In genomic region chr17:74052993-74053744, GRCh38 we compare ENCODE assay signal across 20 cellular contexts.
DNase-seq lines count a peak whose midpoint lies in the region; ATAC-seq, FAIRE-seq and TF ChIP-seq lines count a peak whose summit lies in the region.
"Had no signal": no experiment of that assay in that cellular context is flagged by ENCODE, and none has a peak within 500 bp of the region (broad histone marks: within the 10 kb centered on the region; RNA-seq: fewer than 3 reads in every experiment).

No MANE protein-coding gene starts in this region.

- ATAC-seq in WTC11 (peak; percentile 72), pancreas (no peak)
- ATAC-seq: K562 had no signal

- TF ChIP-seq CTCF in WTC11 (IDR thresholded peaks at IDR 0.05) (no peak), neural crest cell (conservative IDR thresholded peaks at IDR 0.05) (no peak), pancreas (IDR thresholded peaks at IDR 0.05) (no peak), glutamatergic neuron (IDR thresholded peaks at IDR 0.05; ENCODE audit: partially characterized antibody, unreplicated experiment) (no peak)

- H3K9me3 Mint-ChIP-seq in WTC11 (peaks cover 9% of the 10 kb centered on the region), neural crest cell (no peaks in the 10 kb centered on the region), glutamatergic neuron (ENCODE audit: unreplicated experiment) (peaks cover 8% of the 10 kb centered on the region)

- no peaks in the 10 kb centered on the region for H3K9me3 ChIP-seq in pancreas

- H3K27me3 ChIP-seq in H7 (ENCODE audit: control insufficient read depth, insufficient read depth, low read length) (no peaks in the 10 kb centered on the region; the same call in 1 of the 2 replicates), pancreas (peaks cover 0 to 3% (median 0%) of the 10 kb centered on the region in 4 donors)

- POLR2A ChIA-PET in WTC11 (lab: Charles Lee): no interaction called here

- peaks cover 15% of the 10 kb centered on the region for H3K4me1 Mint-ChIP-seq in WTC11
- peaks cover 10% of the 10 kb centered on the region for H3K4me1 Mint-ChIP-seq in neural crest cell
- peaks cover 56% of the 10 kb centered on the region for H3K4me1 Mint-ChIP-seq in glutamatergic neuron (ENCODE audit: low read depth, unreplicated experiment)
- H3K4me1 Mint-ChIP-seq: CD14-positive monocyte had no signal

- H3K27me3 Mint-ChIP-seq in WTC11 (ENCODE audit: low read depth): peaks cover 4% of the 10 kb centered on the region
- H3K27me3 Mint-ChIP-seq in neural crest cell (ENCODE audit: low read depth): peaks cover 4% of the 10 kb centered on the region
- peaks cover 10% of the 10 kb centered on the region for H3K27me3 Mint-ChIP-seq in glutamatergic neuron (ENCODE audit: unreplicated experiment)

- no peak for FAIRE-seq in pancreas (lab: Jason Lieb, UNC)
- FAIRE-seq: GM12891, K562 had no signal

- H3K36me3 Mint-ChIP-seq in WTC11 (no peaks in the 10 kb centered on the region), neural crest cell (ENCODE audit: low read depth) (no peaks in the 10 kb centered on the region), glutamatergic neuron (ENCODE audit: unreplicated experiment) (no peaks in the 10 kb centered on the region)
- H3K36me3 Mint-ChIP-seq: CD14-positive monocyte had no signal

- DNase-seq in D341Med (ENCODE audit: low spot score) (peak; percentile 80), H7 (peak; percentile 68), WTC11 (ENCODE audit: low spot score) (peak; percentile 20), neural crest cell (ENCODE audit: low read depth, low spot score) (no peak), pancreas (no peak), amniotic stem cell (lab: John Stamatoyannopoulos, UW) (no peak), glutamatergic neuron (no peak)
- DNase-seq: AML-193, DMS153, GM23248, NCI-H1092 treated with DMSO at 0.1 percent for 48 hours, NCI-H146, NCI-H2081 treated with DMSO at 0.1 percent for 48 hours, NCI-H510A, NCI-H748 treated with DMSO at 0.1 percent for 48 hours, RPMI8226, SHP77 treated with DMSO at 0.1 percent for 48 hours had no signal

- CTCF ChIA-PET in WTC11 (lab: Charles Lee): interaction anchor here (0.7 to 2.5 kb wide), 3 partner anchors 17 to 66 kb away, joined by 3 to 10 read pairs (median 4); no protein-coding TSS in a partner anchor

- H3K27ac Mint-ChIP-seq in WTC11: no peak overlapping the region; the same call in 1 of the 2 replicates
- peak overlapping the region; percentile 71 for H3K27ac Mint-ChIP-seq in neural crest cell (ENCODE audit: unreplicated experiment)
- H3K27ac Mint-ChIP-seq in glutamatergic neuron (ENCODE audit: unreplicated experiment): no peak overlapping the region
- H3K27ac Mint-ChIP-seq: CD14-positive monocyte had no signal

- no peak overlapping the region for H3K27ac ChIP-seq in pancreas
- H3K27ac ChIP-seq: GM23248 had no signal

- H3K4me1 ChIP-seq in pancreas: no peaks in the 10 kb centered on the region

- H3K4me3 Mint-ChIP-seq in WTC11 (no peak overlapping the region), neural crest cell (no peak overlapping the region), glutamatergic neuron (ENCODE audit: unreplicated experiment) (no peak overlapping the region)

- WGBS in pancreas, 2 donors: 42 to 45% methylated on average over 21 of the region's 21 CpGs

- no peak overlapping the region for H3K4me3 ChIP-seq in H7 (ENCODE audit: insufficient read depth, low read depth, low read length)
- no peak overlapping the region for H3K4me3 ChIP-seq in pancreas
- H3K4me3 ChIP-seq: GM23248, K562 had no signal

- intact Hi-C loops in pancreas (cut with DNase I): no loop called here

- H3K36me3 ChIP-seq in H7 (replicated peaks; ENCODE audit: control insufficient read depth, insufficient read depth, low read length): no peaks in the 10 kb centered on the region
- no peaks in the 10 kb centered on the region for H3K36me3 ChIP-seq in pancreas

TF ChIP-seq in WTC11, 78 proteins besides CTCF, POLR2A, EP300 and RAD21:
- TF ChIP-seq NR3C1 (CRISPR knock-in tag; conservative IDR thresholded peaks at IDR 0.05; ENCODE audit: low read depth) (no peak), E2F5 (CRISPR knock-in tag; IDR thresholded peaks at IDR 0.05) (no peak), RORB (CRISPR knock-in tag; IDR thresholded peaks at IDR 0.05) (no peak), GRHL2 (CRISPR knock-in tag; IDR thresholded peaks at IDR 0.05; ENCODE audit: insufficient replicate concordance, severe bottlenecking) (no peak), SOX15 (CRISPR knock-in tag; IDR thresholded peaks at IDR 0.05) (no peak), ZNF317 (CRISPR knock-in tag; IDR thresholded peaks at IDR 0.05; ENCODE audit: borderline replicate concordance, low read depth) (no peak), HMGA2 (CRISPR knock-in tag; IDR thresholded peaks at IDR 0.05) (no peak), ZNF263 (CRISPR knock-in tag; IDR thresholded peaks at IDR 0.05; ENCODE audit: low read depth) (no peak)
- TF ChIP-seq, protein P1, sequence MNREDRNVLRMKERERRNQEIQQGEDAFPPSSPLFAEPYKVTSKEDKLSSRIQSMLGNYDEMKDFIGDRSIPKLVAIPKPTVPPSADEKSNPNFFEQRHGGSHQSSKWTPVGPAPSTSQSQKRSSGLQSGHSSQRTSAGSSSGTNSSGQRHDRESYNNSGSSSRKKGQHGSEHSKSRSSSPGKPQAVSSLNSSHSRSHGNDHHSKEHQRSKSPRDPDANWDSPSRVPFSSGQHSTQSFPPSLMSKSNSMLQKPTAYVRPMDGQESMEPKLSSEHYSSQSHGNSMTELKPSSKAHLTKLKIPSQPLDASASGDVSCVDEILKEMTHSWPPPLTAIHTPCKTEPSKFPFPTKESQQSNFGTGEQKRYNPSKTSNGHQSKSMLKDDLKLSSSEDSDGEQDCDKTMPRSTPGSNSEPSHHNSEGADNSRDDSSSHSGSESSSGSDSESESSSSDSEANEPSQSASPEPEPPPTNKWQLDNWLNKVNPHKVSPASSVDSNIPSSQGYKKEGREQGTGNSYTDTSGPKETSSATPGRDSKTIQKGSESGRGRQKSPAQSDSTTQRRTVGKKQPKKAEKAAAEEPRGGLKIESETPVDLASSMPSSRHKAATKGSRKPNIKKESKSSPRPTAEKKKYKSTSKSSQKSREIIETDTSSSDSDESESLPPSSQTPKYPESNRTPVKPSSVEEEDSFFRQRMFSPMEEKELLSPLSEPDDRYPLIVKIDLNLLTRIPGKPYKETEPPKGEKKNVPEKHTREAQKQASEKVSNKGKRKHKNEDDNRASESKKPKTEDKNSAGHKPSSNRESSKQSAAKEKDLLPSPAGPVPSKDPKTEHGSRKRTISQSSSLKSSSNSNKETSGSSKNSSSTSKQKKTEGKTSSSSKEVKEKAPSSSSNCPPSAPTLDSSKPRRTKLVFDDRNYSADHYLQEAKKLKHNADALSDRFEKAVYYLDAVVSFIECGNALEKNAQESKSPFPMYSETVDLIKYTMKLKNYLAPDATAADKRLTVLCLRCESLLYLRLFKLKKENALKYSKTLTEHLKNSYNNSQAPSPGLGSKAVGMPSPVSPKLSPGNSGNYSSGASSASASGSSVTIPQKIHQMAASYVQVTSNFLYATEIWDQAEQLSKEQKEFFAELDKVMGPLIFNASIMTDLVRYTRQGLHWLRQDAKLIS (CRISPR knock-in tag; IDR thresholded peaks at IDR 0.05; ENCODE audit: borderline replicate concordance): no peak

Comparison
In these comparisons a context has a peak if more than half of its experiments do, and no peak if none do; other contexts are left out.
1. DNase-seq: peak in D341Med (single experiment), H7 (single experiment) and WTC11 (single experiment); none in neural crest cell (single experiment), pancreas (0 of 6), amniotic stem cell (single experiment) and glutamatergic neuron (single experiment).